ENCODE assay signal across 1 cellular context in the genomic region with DNA sequence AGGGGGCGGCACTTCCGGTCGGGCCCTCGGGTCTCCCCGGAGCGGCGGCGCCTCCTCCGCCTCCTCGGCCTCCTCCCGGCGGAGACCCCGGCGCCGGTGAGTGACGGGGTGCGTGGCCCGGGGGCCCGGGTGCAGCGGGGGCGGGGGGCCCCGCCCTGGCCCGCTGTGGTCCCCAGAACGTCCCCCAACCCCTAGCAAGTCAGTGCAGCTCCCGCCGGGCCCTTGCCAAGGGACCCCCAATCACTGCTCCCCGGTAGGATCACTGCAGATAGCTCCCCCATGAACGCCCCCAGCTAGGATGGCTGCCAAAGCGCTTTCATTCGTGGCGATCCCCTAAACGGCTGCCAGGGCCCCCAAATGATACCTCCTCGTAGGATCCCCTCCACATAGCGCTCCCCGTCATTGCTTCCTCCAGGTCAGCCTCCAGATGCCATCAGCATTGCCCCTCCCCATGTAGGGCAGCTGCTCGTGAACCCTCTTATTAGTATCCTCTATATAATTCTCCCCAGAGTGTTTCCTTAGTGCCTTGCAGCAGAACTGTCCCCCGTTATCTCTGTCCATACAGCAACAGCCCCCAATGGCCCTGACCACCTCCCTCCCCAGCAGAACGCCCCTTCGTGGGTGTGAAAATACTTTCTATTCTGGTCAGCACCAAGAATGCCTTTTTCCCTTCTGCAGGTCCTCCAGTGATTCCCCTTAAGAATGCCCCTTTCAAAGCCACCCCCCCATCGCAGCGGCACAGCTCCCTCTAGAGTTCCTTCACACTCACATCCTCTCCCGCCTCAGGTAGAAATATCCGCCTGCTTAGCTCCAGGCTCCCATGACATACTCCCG.
TF ChIP-seq lines count a peak whose summit lies in the region.

Gene ZNF865, plus strand, starts transcription at position 11 of the 834 bp plus-strand sequence. CDS start 7,972 bp downstream, outside the sequence.

TF ChIP-seq in HepG2, 621 proteins besides CTCF, POLR2A, EP300 and RAD21 (continued from another document and continues in another):
- TF ChIP-seq, protein P1, sequence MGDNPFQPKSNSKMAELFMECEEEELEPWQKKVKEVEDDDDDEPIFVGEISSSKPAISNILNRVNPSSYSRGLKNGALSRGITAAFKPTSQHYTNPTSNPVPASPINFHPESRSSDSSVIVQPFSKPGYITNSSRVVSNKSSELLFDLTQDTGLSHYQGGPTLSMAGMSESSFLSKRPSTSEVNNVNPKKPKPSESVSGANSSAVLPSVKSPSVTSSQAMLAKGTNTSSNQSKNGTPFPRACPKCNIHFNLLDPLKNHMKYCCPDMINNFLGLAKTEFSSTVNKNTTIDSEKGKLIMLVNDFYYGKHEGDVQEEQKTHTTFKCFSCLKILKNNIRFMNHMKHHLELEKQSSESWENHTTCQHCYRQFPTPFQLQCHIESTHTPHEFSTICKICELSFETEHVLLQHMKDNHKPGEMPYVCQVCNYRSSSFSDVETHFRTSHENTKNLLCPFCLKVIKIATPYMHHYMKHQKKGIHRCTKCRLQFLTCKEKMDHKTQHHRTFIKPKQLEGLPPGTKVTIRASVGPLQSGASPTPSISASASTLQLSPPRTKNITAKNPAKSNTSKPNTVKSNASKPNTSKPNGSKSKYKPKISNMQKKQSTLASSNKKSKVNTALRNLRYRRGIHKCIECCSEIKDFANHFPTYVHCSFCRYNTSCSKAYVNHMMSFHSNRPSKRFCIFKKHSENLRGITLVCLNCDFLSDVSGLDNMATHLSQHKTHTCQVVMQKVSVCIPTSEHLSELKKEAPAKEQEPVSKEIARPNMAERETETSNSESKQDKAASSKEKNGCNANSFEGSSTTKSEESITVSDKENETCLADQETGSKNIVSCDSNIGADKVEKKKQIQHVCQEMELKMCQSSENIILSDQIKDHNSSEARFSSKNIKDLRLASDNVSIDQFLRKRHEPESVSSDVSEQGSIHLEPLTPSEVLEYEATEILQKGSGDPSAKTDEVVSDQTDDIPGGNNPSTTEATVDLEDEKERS (CRISPR knock-in tag; IDR thresholded peaks at IDR 0.05): 0 out of 2 replicates have a peak, but pooled peaks have one; percentile 23
- TF ChIP-seq CC2D1A (CRISPR knock-in tag; IDR thresholded peaks at IDR 0.05) (no peak), PATZ1 (CRISPR knock-in tag; IDR thresholded peaks at IDR 0.05) (peak; percentile 87), U2AF2 (IDR thresholded peaks at IDR 0.05; ENCODE audit: low read depth, low read length) (no peak), ELF4 (CRISPR knock-in tag; IDR thresholded peaks at IDR 0.05; ENCODE audit: borderline replicate concordance) (no peak), POLR2AphosphoS5 (IDR thresholded peaks at IDR 0.05; ENCODE audit: low read depth, low read length) (no peak), MXD3 (CRISPR knock-in tag; IDR thresholded peaks at IDR 0.05) (peak; percentile 26; the same call in 1 of the 2 replicates), FOXP4 (CRISPR knock-in tag; IDR thresholded peaks at IDR 0.05) (no peak), ZNF33A (CRISPR knock-in tag; IDR thresholded peaks at IDR 0.05; ENCODE audit: borderline replicate concordance) (no peak), SMC3 (IDR thresholded peaks at IDR 0.05; ENCODE audit: low read length) (peak; percentile 75), RFXANK (CRISPR knock-in tag; IDR thresholded peaks at IDR 0.05) (peak; percentile 96), ZNF605 (CRISPR knock-in tag; IDR thresholded peaks at IDR 0.05) (peak; percentile 67; the same call in 1 of the 2 replicates), ZBTB2 (CRISPR knock-in tag; IDR thresholded peaks at IDR 0.05; ENCODE audit: low read depth) (0 out of 2 replicates have a peak, but pooled peaks have one; percentile 14), ZFP91 (CRISPR knock-in tag; IDR thresholded peaks at IDR 0.05; ENCODE audit: borderline replicate concordance) (peak; percentile 20; the same call in 1 of the 2 replicates), ATF7 (IDR thresholded peaks at IDR 0.05) (no peak), ATF7 (CRISPR knock-in tag; IDR thresholded peaks at IDR 0.05) (no peak), ELF1 (CRISPR knock-in tag; IDR thresholded peaks at IDR 0.05) (no peak), RBFOX2 (IDR thresholded peaks at IDR 0.05; ENCODE audit: low read depth, low read length) (peak; percentile 60; the same call in 1 of the 2 replicates), ZNF616 (CRISPR knock-in tag; IDR thresholded peaks at IDR 0.05; ENCODE audit: low read depth) (no peak), ZBTB37 (CRISPR knock-in tag; IDR thresholded peaks at IDR 0.05) (no peak), CBX2 (IDR thresholded peaks at IDR 0.05; ENCODE audit: low read depth, low read length) (no peak), CBX2 (CRISPR knock-in tag; IDR thresholded peaks at IDR 0.05; ENCODE audit: low read depth) (no peak), ISX (CRISPR knock-in tag; conservative IDR thresholded peaks at IDR 0.05) (no peak), RFXAP (CRISPR knock-in tag; IDR thresholded peaks at IDR 0.05; ENCODE audit: borderline replicate concordance) (peak; percentile 96), RBM22 (optimal IDR thresholded peaks at IDR 0.05; ENCODE audit: low read length) (no peak), FOSL1 (CRISPR knock-in tag; IDR thresholded peaks at IDR 0.05; ENCODE audit: borderline replicate concordance) (no peak), ZMYM3 (CRISPR knock-in tag; IDR thresholded peaks at IDR 0.05) (no peak), SALL2 (CRISPR knock-in tag; IDR thresholded peaks at IDR 0.05) (no peak), ZNF558 (CRISPR knock-in tag; IDR thresholded peaks at IDR 0.05; ENCODE audit: borderline replicate concordance) (no peak)
- TF ChIP-seq, protein P2, sequence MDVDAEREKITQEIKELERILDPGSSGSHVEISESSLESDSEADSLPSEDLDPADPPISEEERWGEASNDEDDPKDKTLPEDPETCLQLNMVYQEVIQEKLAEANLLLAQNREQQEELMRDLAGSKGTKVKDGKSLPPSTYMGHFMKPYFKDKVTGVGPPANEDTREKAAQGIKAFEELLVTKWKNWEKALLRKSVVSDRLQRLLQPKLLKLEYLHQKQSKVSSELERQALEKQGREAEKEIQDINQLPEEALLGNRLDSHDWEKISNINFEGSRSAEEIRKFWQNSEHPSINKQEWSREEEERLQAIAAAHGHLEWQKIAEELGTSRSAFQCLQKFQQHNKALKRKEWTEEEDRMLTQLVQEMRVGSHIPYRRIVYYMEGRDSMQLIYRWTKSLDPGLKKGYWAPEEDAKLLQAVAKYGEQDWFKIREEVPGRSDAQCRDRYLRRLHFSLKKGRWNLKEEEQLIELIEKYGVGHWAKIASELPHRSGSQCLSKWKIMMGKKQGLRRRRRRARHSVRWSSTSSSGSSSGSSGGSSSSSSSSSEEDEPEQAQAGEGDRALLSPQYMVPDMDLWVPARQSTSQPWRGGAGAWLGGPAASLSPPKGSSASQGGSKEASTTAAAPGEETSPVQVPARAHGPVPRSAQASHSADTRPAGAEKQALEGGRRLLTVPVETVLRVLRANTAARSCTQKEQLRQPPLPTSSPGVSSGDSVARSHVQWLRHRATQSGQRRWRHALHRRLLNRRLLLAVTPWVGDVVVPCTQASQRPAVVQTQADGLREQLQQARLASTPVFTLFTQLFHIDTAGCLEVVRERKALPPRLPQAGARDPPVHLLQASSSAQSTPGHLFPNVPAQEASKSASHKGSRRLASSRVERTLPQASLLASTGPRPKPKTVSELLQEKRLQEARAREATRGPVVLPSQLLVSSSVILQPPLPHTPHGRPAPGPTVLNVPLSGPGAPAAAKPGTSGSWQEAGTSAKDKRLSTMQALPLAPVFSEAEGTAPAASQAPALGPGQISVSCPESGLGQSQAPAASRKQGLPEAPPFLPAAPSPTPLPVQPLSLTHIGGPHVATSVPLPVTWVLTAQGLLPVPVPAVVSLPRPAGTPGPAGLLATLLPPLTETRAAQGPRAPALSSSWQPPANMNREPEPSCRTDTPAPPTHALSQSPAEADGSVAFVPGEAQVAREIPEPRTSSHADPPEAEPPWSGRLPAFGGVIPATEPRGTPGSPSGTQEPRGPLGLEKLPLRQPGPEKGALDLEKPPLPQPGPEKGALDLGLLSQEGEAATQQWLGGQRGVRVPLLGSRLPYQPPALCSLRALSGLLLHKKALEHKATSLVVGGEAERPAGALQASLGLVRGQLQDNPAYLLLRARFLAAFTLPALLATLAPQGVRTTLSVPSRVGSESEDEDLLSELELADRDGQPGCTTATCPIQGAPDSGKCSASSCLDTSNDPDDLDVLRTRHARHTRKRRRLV (CRISPR knock-in tag; IDR thresholded peaks at IDR 0.05): no peak
- TF ChIP-seq, protein P3, sequence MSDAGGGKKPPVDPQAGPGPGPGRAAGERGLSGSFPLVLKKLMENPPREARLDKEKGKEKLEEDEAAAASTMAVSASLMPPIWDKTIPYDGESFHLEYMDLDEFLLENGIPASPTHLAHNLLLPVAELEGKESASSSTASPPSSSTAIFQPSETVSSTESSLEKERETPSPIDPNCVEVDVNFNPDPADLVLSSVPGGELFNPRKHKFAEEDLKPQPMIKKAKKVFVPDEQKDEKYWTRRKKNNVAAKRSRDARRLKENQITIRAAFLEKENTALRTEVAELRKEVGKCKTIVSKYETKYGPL (CRISPR knock-in tag; IDR thresholded peaks at IDR 0.05): no peak
- TF ChIP-seq, protein P4, sequence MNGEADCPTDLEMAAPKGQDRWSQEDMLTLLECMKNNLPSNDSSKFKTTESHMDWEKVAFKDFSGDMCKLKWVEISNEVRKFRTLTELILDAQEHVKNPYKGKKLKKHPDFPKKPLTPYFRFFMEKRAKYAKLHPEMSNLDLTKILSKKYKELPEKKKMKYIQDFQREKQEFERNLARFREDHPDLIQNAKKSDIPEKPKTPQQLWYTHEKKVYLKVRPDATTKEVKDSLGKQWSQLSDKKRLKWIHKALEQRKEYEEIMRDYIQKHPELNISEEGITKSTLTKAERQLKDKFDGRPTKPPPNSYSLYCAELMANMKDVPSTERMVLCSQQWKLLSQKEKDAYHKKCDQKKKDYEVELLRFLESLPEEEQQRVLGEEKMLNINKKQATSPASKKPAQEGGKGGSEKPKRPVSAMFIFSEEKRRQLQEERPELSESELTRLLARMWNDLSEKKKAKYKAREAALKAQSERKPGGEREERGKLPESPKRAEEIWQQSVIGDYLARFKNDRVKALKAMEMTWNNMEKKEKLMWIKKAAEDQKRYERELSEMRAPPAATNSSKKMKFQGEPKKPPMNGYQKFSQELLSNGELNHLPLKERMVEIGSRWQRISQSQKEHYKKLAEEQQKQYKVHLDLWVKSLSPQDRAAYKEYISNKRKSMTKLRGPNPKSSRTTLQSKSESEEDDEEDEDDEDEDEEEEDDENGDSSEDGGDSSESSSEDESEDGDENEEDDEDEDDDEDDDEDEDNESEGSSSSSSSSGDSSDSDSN (CRISPR knock-in tag; IDR thresholded peaks at IDR 0.05): 0 out of 2 replicates have a peak, but pooled peaks have one; percentile 23
